20 cellular contexts compared by ENCODE assay signal in the genomic region with DNA sequence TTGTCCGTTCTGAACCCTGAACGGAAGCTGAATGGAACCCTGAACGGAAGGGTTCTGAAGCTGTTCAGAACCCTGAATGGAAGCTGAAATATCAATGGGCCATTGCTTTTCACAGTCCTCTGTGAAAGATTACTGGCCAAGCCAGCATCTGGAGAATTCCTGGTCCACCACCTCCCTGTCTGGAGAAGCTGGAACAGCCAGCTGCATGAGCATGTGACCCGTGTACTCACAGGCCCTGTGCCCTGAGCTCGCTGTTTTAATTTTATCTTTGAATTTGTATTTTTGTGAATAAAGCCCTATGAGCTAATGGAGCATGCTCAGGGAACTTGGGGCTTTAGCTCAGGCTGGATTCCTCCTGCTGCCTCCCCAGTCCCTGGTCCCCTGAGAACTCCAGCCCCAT. TPM values are rescaled to one million over a fixed set of nuclear protein-coding genes. Genes with fewer than 3 reads are reported as not detected.
DNase-seq lines count a peak whose midpoint lies in the region; ATAC-seq and TF ChIP-seq lines count a peak whose summit lies in the region.
"Had no signal": no experiment of that assay in that cellular context is flagged by ENCODE, and none has a peak within 500 bp of the region (broad histone marks: within the 10 kb centered on the region; RNA-seq: fewer than 3 reads in every experiment).

No MANE protein-coding gene starts in this region.

- no peak overlapping the region for H3K4me3 ChIP-seq in left ventricle myocardium inferior
- no peak overlapping the region for H3K4me3 ChIP-seq in uterus

- H3K9me3 ChIP-seq in left ventricle myocardium inferior (replicated peaks) (no peaks in the 10 kb centered on the region), uterus (no peaks in the 10 kb centered on the region)

- peak; percentile 73 for ATAC-seq in sciatic nerve
- ATAC-seq: activated naive CD4-positive, alpha-beta T cell treated with anti-CD3 and anti-CD28 coated beads, Interleukin-2, amount 50 U/mL, for 72 hours had no signal

- peak; percentile 56 for DNase-seq in left ventricle myocardium inferior
- peak; percentile 52 for DNase-seq in sciatic nerve (ENCODE audit: low spot score)
- peak in 1 of 2 donors; percentile 53 for DNase-seq in uterus
- DNase-seq in D341Med (ENCODE audit: low spot score) = no peak
- DNase-seq in NCI-H524 (lab: John Stamatoyannopoulos, UW) = no peak
- DNase-seq in NCI-H1092 (lab: John Stamatoyannopoulos, UW) = no peak
- DNase-seq in NCI-H82 (lab: John Stamatoyannopoulos, UW) = no peak
- DNase-seq: activated CD4-positive, alpha-beta T cell treated with anti-CD3 and anti-CD28 coated beads for 48 hours; DND-41; NCI-H1436; NCI-H2227 treated with DMSO at 0.1 percent for 48 hours; T1000 had no signal

- H3K36me3 ChIP-seq in left ventricle myocardium inferior (no peaks in the 10 kb centered on the region), uterus (no peaks in the 10 kb centered on the region)

- intact Hi-C loops in left ventricle myocardium inferior (cut with micrococcal nuclease) (no loop called here), sciatic nerve (cut with DNase I) (no loop called here), uterus (cut with DNase I; ENCODE audit: low total_unique reads) (no loop called here)

- peaks cover 57% of the 10 kb centered on the region for H3K4me1 ChIP-seq in left ventricle myocardium inferior
- peaks cover 0 to 10% of the 10 kb centered on the region in 2 donors for H3K4me1 ChIP-seq in uterus

- H3K27ac ChIP-seq in cingulate gyrus (ENCODE audit: low read depth, low read length) (peak overlapping the region; percentile 80), left ventricle myocardium inferior (replicated peaks) (peak overlapping the region; percentile 84), uterus (peak overlapping the region; percentile 62 to 91)

- TF ChIP-seq CTCF in left ventricle myocardium inferior (IDR thresholded peaks at IDR 0.05; ENCODE audit: borderline replicate concordance) (no peak), uterus (IDR thresholded peaks at IDR 0.05) (no peak)

- H3K27me3 ChIP-seq in left ventricle myocardium inferior (ENCODE audit: low read depth) (no peaks in the 10 kb centered on the region), uterus (no peaks in the 10 kb centered on the region)

- no peak for TF ChIP-seq POLR2A in uterus (IDR thresholded peaks at IDR 0.05)

RNA-seq across cellular contexts. Expression of gene HTRA1, which starts 37.2 kb away (rescaled TPM):
- 62.6 TPM for total RNA-seq in left ventricle myocardium inferior
- total RNA-seq in sciatic nerve = 123 TPM
- 100 to 1,000 TPM in 3 of 4 donors, 10 to 100 TPM in 1; 98.3 to 153 (median 142) TPM for total RNA-seq in uterus
- total RNA-seq: activated naive CD4-positive, alpha-beta T cell treated with anti-CD3 and anti-CD28 coated beads, Interleukin-2, amount 50 U/mL, for 72 hours had no signal

RNA-seq across cellular contexts. Expression of gene ARMS2, which starts 44.1 kb away (rescaled TPM):
- total RNA-seq in left ventricle myocardium inferior = 0.27 TPM
- not detected for total RNA-seq in sciatic nerve
- not detected for total RNA-seq in uterus
- total RNA-seq: bronchial epithelial cell, glomerular endothelial cell, LHCN-M2, mesothelial cell of epicardium, osteoblast, SK-MEL-5 had no signal

Comparison
In these comparisons a context has a peak if more than half of its experiments do, and no peak if none do; other contexts are left out.
1. DNase-seq: peak in left ventricle myocardium inferior (single experiment) and sciatic nerve (single experiment); none in D341Med (single experiment), NCI-H524 (0 of 2), NCI-H1092 (single experiment) and NCI-H82 (single experiment).
2. Peak in every context shown above with its lines, with median percentiles within 50 percentile points of each other: H3K27ac ChIP-seq.